8 cellular contexts compared by ENCODE assay signal in the genomic region with DNA sequence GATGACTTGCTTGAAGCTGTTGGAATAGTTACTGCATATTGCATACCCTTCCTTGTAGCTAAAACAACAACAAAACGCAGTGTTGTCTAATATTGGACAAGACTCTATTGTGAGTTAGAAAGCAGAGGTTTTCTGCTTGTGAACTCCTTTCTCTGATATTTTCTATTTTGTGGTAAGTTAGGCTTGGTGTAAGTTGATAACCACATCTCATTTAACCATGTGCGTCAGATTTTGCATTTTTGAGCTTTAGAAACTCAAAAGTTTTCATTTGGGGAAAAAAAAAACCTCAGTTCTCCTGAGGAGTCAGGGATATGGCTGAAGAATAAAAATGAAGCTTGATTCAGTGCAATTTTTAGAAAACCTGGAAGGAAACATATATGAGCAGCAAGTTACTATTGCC. TPM values are rescaled to one million over a fixed set of nuclear protein-coding genes. Genes with fewer than 3 reads are reported as not detected.
A peak's percentile ranks its signal among the peaks of the same experiment; 100 is the strongest.
DNase-seq lines count a peak whose midpoint lies in the region; ATAC-seq, FAIRE-seq and TF ChIP-seq lines count a peak whose summit lies in the region.

No MANE protein-coding gene starts in this region.

- no peak for TF ChIP-seq RAD21 in liver (IDR thresholded peaks at IDR 0.05)

- CTCF ChIA-PET in activated CD8-positive, alpha-beta memory T cell treated with anti-CD3 and anti-CD28 coated beads, Interleukin-2, amount 10 ng/mL, durations not matched to agents 7 days and 5 days (lab: Charles Lee) = interaction anchor here (1.0 to 4.5 kb wide), 3 partner anchors 13 to 163 kb away, joined by 3 to 41 read pairs (median 3); no protein-coding TSS in a partner anchor

- H3K36me3 ChIP-seq in astrocyte (ENCODE audit: insufficient read depth, low read length) (no peaks in the 10 kb centered on the region), liver (ENCODE audit: control insufficient read depth in 4 of 4, insufficient read depth in 3 of 4, low read depth in 1 of 4, low read length in 3 of 4) (peaks cover 0 to 7% (median 0%) of the 10 kb centered on the region in 4 donors), thoracic aorta (no peaks in the 10 kb centered on the region)

- no peak for ATAC-seq in activated CD8-positive, alpha-beta memory T cell treated with anti-CD3 and anti-CD28 coated beads, Interleukin-2, amount 10 ng/mL, durations not matched to agents 7 days and 5 days
- ATAC-seq in thoracic aorta (ENCODE audit: insufficient number of reproducible peaks, low FRiP score, low read depth) (no peak), HG03442 (IDR thresholded peaks at IDR 0.05; ENCODE audit: unreplicated experiment) (no peak)

- H4K20me1 ChIP-seq in astrocyte (ENCODE audit: insufficient read depth, low read length) = peaks cover 57% of the 10 kb centered on the region

- H3K4me1 ChIP-seq in astrocyte (ENCODE audit: insufficient read depth, low read length) (peaks cover 9% of the 10 kb centered on the region), liver (ENCODE audit: control insufficient read depth in 4 of 4, insufficient read depth in 4 of 4, low read length in 3 of 4) (peaks cover 2 to 26% (median 17%) of the 10 kb centered on the region in 4 donors), thoracic aorta (ENCODE audit: control insufficient read depth in 1 of 2, low read depth in 2 of 2) (peaks cover 30 to 63% of the 10 kb centered on the region in 2 donors)

- FAIRE-seq in astrocyte (lab: Jason Lieb, UNC) (no peak), frontal cortex (lab: Jason Lieb, UNC) (no peak)

- peak overlapping the region; percentile 90 for H3K4me3 ChIP-seq in astrocyte (ENCODE audit: insufficient read depth, low read depth, low read length)
- H3K4me3 ChIP-seq in liver (ENCODE audit: low read depth in 1 of 3, low read length in 3 of 3) = peak overlapping the region; percentile 90 to 94 (median 92)
- H3K4me3 ChIP-seq in thoracic aorta = peak overlapping the region; percentile 95

- no peaks in the 10 kb centered on the region for H3K27me3 Mint-ChIP-seq in activated CD8-positive, alpha-beta memory T cell treated with anti-CD3 and anti-CD28 coated beads, Interleukin-2, amount 10 ng/mL, durations not matched to agents 7 days and 5 days
- H3K27me3 Mint-ChIP-seq in astrocyte (ENCODE audit: low read depth, unreplicated experiment) = no peaks in the 10 kb centered on the region

- 5% methylated on average over 2 of the region's 2 CpGs for WGBS in liver

- peak overlapping the region; percentile 100 for H3K27ac ChIP-seq in astrocyte (ENCODE audit: low read depth, low read length)
- peak overlapping the region; percentile 98 to 100 for H3K27ac ChIP-seq in liver (ENCODE audit: low read depth in 1 of 2, low read length in 2 of 2)
- peak overlapping the region; percentile 97 to 100 for H3K27ac ChIP-seq in thoracic aorta

- peak overlapping the region; percentile 89 for H3K4me2 ChIP-seq in astrocyte (ENCODE audit: low read length)

- H3K9me3 Mint-ChIP-seq in activated CD8-positive, alpha-beta memory T cell treated with anti-CD3 and anti-CD28 coated beads, Interleukin-2, amount 10 ng/mL, durations not matched to agents 7 days and 5 days (ENCODE audit: low read depth) = peaks cover 2% of the 10 kb centered on the region
- H3K9me3 Mint-ChIP-seq in astrocyte (ENCODE audit: unreplicated experiment) = no peaks in the 10 kb centered on the region

- DNase-seq in activated CD8-positive, alpha-beta memory T cell treated with anti-CD3 and anti-CD28 coated beads, Interleukin-2, amount 10 ng/mL, durations not matched to agents 7 days and 5 days = no peak
- DNase-seq in activated CD8-positive, alpha-beta memory T cell treated with anti-CD3 and anti-CD28 coated beads, Interleukin-2, amount 50 U/mL, for 48 hours = no peak
- DNase-seq in astrocyte (ENCODE audit: low read depth) (no peak), thoracic aorta (ENCODE audit: low spot score) (no peak), HK-2 (ENCODE audit: unreplicated experiment) (no peak), frontal cortex (ENCODE audit: low spot score in 2 of 2) (no peak)

- H2AFZ ChIP-seq in astrocyte (ENCODE audit: low read depth, low read length) = no peak overlapping the region

- H3K9ac ChIP-seq in astrocyte (ENCODE audit: low read length) (peak overlapping the region; percentile 99), liver (ENCODE audit: low read depth in 1 of 2, low read length in 2 of 2) (peak overlapping the region; percentile 97 to 98)

- TF ChIP-seq CTCF in astrocyte (IDR thresholded peaks at IDR 0.05; ENCODE audit: insufficient read depth, low read depth, low read length) (no peak), liver (IDR thresholded peaks at IDR 0.05; ENCODE audit: low read depth, low read length, missing input control) (no peak), thoracic aorta (IDR thresholded peaks at IDR 0.05) (no peak)

- H3K4me1 Mint-ChIP-seq in activated CD8-positive, alpha-beta memory T cell treated with anti-CD3 and anti-CD28 coated beads, Interleukin-2, amount 10 ng/mL, durations not matched to agents 7 days and 5 days = peaks cover 44% of the 10 kb centered on the region
- peaks cover 18% of the 10 kb centered on the region for H3K4me1 Mint-ChIP-seq in astrocyte (ENCODE audit: low read depth, unreplicated experiment)

- H3K27ac Mint-ChIP-seq in activated CD8-positive, alpha-beta memory T cell treated with anti-CD3 and anti-CD28 coated beads, Interleukin-2, amount 10 ng/mL, durations not matched to agents 7 days and 5 days = peak overlapping the region; percentile 99
- H3K27ac Mint-ChIP-seq in astrocyte (ENCODE audit: unreplicated experiment) = peak overlapping the region; percentile 97

- H3K9me3 ChIP-seq in astrocyte (ENCODE audit: insufficient read depth, low read depth, low read length) (no peaks in the 10 kb centered on the region), liver (ENCODE audit: control insufficient read depth in 4 of 4, low read length in 3 of 4) (no peaks in the 10 kb centered on the region), thoracic aorta (no peaks in the 10 kb centered on the region)

- peaks cover 64% of the 10 kb centered on the region for H3K79me2 ChIP-seq in astrocyte (ENCODE audit: insufficient read depth, low read length)

- H3K27me3 ChIP-seq in astrocyte (ENCODE audit: insufficient read depth, low read length) (no peaks in the 10 kb centered on the region), liver (ENCODE audit: control insufficient read depth in 4 of 4, insufficient read depth in 4 of 4, low read length in 3 of 4) (no peaks in the 10 kb centered on the region), thoracic aorta (replicated peaks; ENCODE audit: insufficient read depth) (no peaks in the 10 kb centered on the region)

- H3K36me3 Mint-ChIP-seq in activated CD8-positive, alpha-beta memory T cell treated with anti-CD3 and anti-CD28 coated beads, Interleukin-2, amount 10 ng/mL, durations not matched to agents 7 days and 5 days = peaks cover 35% of the 10 kb centered on the region
- peaks cover 11% of the 10 kb centered on the region for H3K36me3 Mint-ChIP-seq in astrocyte (ENCODE audit: low read depth, unreplicated experiment)

- H3K4me3 Mint-ChIP-seq in activated CD8-positive, alpha-beta memory T cell treated with anti-CD3 and anti-CD28 coated beads, Interleukin-2, amount 10 ng/mL, durations not matched to agents 7 days and 5 days = peak overlapping the region; percentile 96
- H3K4me3 Mint-ChIP-seq in astrocyte (ENCODE audit: unreplicated experiment) = peak overlapping the region; percentile 99

TF ChIP-seq in liver, 16 proteins besides CTCF, POLR2A, EP300 and RAD21 (continues in another document):
- TF ChIP-seq, protein P1, sequence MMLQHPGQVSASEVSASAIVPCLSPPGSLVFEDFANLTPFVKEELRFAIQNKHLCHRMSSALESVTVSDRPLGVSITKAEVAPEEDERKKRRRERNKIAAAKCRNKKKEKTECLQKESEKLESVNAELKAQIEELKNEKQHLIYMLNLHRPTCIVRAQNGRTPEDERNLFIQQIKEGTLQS (IDR thresholded peaks at IDR 0.05) = no peak
- no peak for TF ChIP-seq JUND (IDR thresholded peaks at IDR 0.05)
- TF ChIP-seq TAF1 (conservative IDR thresholded peaks at IDR 0.05) = no peak
- no peak for TF ChIP-seq GABPA (IDR thresholded peaks at IDR 0.05 in 1 of 2, conservative IDR thresholded peaks at IDR 0.05 in 1 of 2)
- no peak for TF ChIP-seq HNF4G (IDR thresholded peaks at IDR 0.05)
- TF ChIP-seq EGR1 (IDR thresholded peaks at IDR 0.05; ENCODE audit: low read depth in 2 of 2) = no peak
- no peak for TF ChIP-seq HNF4A (conservative IDR thresholded peaks at IDR 0.05)
- TF ChIP-seq, protein P2, sequence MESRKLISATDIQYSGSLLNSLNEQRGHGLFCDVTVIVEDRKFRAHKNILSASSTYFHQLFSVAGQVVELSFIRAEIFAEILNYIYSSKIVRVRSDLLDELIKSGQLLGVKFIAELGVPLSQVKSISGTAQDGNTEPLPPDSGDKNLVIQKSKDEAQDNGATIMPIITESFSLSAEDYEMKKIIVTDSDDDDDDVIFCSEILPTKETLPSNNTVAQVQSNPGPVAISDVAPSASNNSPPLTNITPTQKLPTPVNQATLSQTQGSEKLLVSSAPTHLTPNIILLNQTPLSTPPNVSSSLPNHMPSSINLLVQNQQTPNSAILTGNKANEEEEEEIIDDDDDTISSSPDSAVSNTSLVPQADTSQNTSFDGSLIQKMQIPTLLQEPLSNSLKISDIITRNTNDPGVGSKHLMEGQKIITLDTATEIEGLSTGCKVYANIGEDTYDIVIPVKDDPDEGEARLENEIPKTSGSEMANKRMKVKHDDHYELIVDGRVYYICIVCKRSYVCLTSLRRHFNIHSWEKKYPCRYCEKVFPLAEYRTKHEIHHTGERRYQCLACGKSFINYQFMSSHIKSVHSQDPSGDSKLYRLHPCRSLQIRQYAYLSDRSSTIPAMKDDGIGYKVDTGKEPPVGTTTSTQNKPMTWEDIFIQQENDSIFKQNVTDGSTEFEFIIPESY (IDR thresholded peaks at IDR 0.05) = no peak
- no peak for TF ChIP-seq RXRA (IDR thresholded peaks at IDR 0.05)

RNA-seq across cellular contexts. Expression of a gene that starts 1.5 kb away (rescaled TPM):
- total RNA-seq in activated CD8-positive, alpha-beta memory T cell treated with anti-CD3 and anti-CD28 coated beads, Interleukin-2, amount 10 ng/mL, durations not matched to agents 7 days and 5 days = 100 to 1,000 TPM; 134 to 143 TPM
- total RNA-seq in astrocyte (199 and 212 TPM in 2 replicates), liver (10 to 100 TPM; 23.3 to 23.8 TPM), thoracic aorta (10 to 100 TPM; 28.6 to 88.4 TPM), frontal cortex (31.4 TPM)
- 10 to 100 TPM; 10.8 to 14.3 TPM for polyA plus RNA-seq in liver
